In the genomic region with DNA sequence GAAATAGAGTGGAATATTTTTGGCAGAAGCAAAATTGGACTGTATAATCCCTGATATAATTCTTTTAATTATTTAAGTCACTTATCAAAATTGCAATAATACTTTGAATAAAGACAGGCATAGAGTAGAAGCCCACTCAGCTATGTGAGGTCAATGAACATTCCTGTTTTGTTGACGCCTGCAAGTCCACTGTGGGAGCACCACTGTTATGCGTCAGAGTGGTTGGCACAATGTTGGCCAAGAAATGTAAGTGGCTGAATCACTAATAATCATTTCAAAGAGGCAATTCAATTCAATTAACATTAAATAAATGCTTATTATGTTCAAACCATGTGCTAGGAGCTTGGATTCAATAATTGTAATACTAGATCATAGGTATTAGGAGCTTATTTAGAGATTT, we compare ENCODE assay signal across 17 cellular contexts.
A peak's percentile ranks its signal among the peaks of the same experiment; 100 is the strongest.
DNase-seq lines count a peak whose midpoint lies in the region; ATAC-seq, FAIRE-seq and TF ChIP-seq lines count a peak whose summit lies in the region.
"Had no signal": no experiment of that assay in that cellular context is flagged by ENCODE, and none has a peak within 500 bp of the region (broad histone marks: within the 10 kb centered on the region; RNA-seq: fewer than 3 reads in every experiment).

No MANE protein-coding gene starts in this region.

- peak; percentile 63 for ATAC-seq in SK-N-SH treated with all-trans-retinoic acid at 6 μM for 48 hours
- ATAC-seq: A549 had no signal

- no TSS peak for BruUV-seq in PC-9 (replicated peaks; lab: Mats Ljungman, UMichigan)

- no peak overlapping the region for H3K9ac ChIP-seq in HUES6 (ENCODE audit: low read length)

- H3F3A ChIP-seq in PC-9 (ENCODE audit: insufficient read depth, low read depth): no peaks in the 10 kb centered on the region

- H3K4me3 ChIP-seq in HUES6 (ENCODE audit: low read depth, low read length) (no peak overlapping the region), bronchial epithelial cell (ENCODE audit: low read depth, low read length) (no peak overlapping the region), PC-9 (no peak overlapping the region)
- H3K4me3 ChIP-seq: A549, MG63 had no signal

- POLR2A ChIA-PET in PC-9 (lab: Charles Lee; ENCODE audit: unreplicated experiment): no interaction called here

- no peak overlapping the region for H3K4me2 ChIP-seq in PC-9
- H3K4me2 ChIP-seq: A549 had no signal

- H3K27me3 ChIP-seq in HUES6 (ENCODE audit: control insufficient read depth, insufficient read depth, low read length): no peaks in the 10 kb centered on the region
- H3K27me3 ChIP-seq in bronchial epithelial cell (ENCODE audit: control insufficient read depth, insufficient read depth, low read length): no peaks in the 10 kb centered on the region
- H3K27me3 ChIP-seq in PC-9 (ENCODE audit: insufficient read depth, low read depth): no peaks in the 10 kb centered on the region
- H3K27me3 ChIP-seq: MG63 had no signal

- H3K27ac ChIP-seq in HUES6 (ENCODE audit: low read depth, low read length) (peak overlapping the region; percentile 26; the same call in 1 of the 2 replicates), PC-9 (no peak overlapping the region)
- H3K27ac ChIP-seq: A549 had no signal

- H3K9me3 ChIP-seq in HUES6 (ENCODE audit: control insufficient read depth, insufficient read depth, low read depth, low read length) (no peaks in the 10 kb centered on the region), PC-9 (ENCODE audit: insufficient read depth, low read depth) (no peaks in the 10 kb centered on the region)
- H3K9me3 ChIP-seq: A549, BE2C, MG63 had no signal

- FAIRE-seq in bronchial epithelial cell (lab: Jason Lieb, UNC): no peak
- FAIRE-seq: A549, D721Med had no signal

- TF ChIP-seq CTCF in bronchial epithelial cell (IDR thresholded peaks at IDR 0.05; ENCODE audit: insufficient read depth, low read length, severe bottlenecking) (no peak), PC-9 (conservative IDR thresholded peaks at IDR 0.05) (no peak)

- H3K79me2 ChIP-seq in PC-9 (ENCODE audit: low read depth): no peaks in the 10 kb centered on the region

- no peaks in the 10 kb centered on the region for H3K36me3 ChIP-seq in HUES6 (ENCODE audit: control insufficient read depth, insufficient read depth, low read length)
- no peaks in the 10 kb centered on the region for H3K36me3 ChIP-seq in bronchial epithelial cell (ENCODE audit: control insufficient read depth, insufficient read depth, low read length)
- no peaks in the 10 kb centered on the region for H3K36me3 ChIP-seq in PC-9 (ENCODE audit: low read depth)
- H3K36me3 ChIP-seq: BE2C, MG63 had no signal

- no peak overlapping the region for H2AFZ ChIP-seq in PC-9

- intact Hi-C loops in PC-9 (cut with micrococcal nuclease; ENCODE audit: unreplicated experiment): no loop called here

- CTCF ChIA-PET in PC-9 (lab: Charles Lee): no interaction called here

- H4K20me1 ChIP-seq in PC-9 (ENCODE audit: insufficient read depth): no peaks in the 10 kb centered on the region

- H3K9me2 ChIP-seq in PC-9 (ENCODE audit: insufficient read depth): no peaks in the 10 kb centered on the region

- DNase-seq in bronchial epithelial cell (ENCODE audit: low read depth) (peak; percentile 61), lung microvascular endothelial cell (ENCODE audit: low read depth in 2 of 2) (peak; percentile 13 to 45), T1000 (lab: John Stamatoyannopoulos, UW) (no peak), PC-9 (no peak), GOT3 (lab: John Stamatoyannopoulos, UW) (no peak)
- DNase-seq: BE2C, DMS53, EL, GF-D8, Karpas-422, MG63, NCI-H1694 treated with DMSO at 0.1 percent for 48 hours, NCI-H2081 treated with DMSO at 0.1 percent for 48 hours had no signal

- H3K4me1 ChIP-seq in HUES6 (ENCODE audit: control insufficient read depth, insufficient read depth, low read length) (peaks cover 5% of the 10 kb centered on the region; the same call in 1 of the 2 replicates), PC-9 (replicated peaks; ENCODE audit: insufficient read depth) (no peaks in the 10 kb centered on the region)
- H3K4me1 ChIP-seq: BE2C had no signal

TF ChIP-seq in SK-N-SH treated with all-trans-retinoic acid at 6 μM for 48 hours, 23 proteins besides CTCF, POLR2A, EP300 and RAD21:
- peak; percentile 73 for TF ChIP-seq ZC3H10 (CRISPR knock-in tag; IDR thresholded peaks at IDR 0.05)
- no peak for TF ChIP-seq SNAI2 (CRISPR knock-in tag; IDR thresholded peaks at IDR 0.05)
- no peak for TF ChIP-seq TSHZ2 (CRISPR knock-in tag; IDR thresholded peaks at IDR 0.05)
- TF ChIP-seq TOX (CRISPR knock-in tag; IDR thresholded peaks at IDR 0.05; ENCODE audit: borderline replicate concordance): peak; percentile 44; the same call in 1 of the 2 replicates

Comparison
In these comparisons a context has a peak if more than half of its experiments do, and no peak if none do; other contexts are left out.
1. DNase-seq: peak in bronchial epithelial cell (single experiment) and lung microvascular endothelial cell (2 of 2); none in T1000 (single experiment), PC-9 (0 of 2) and GOT3 (single experiment).